Comparison of ENCODE assay signal across 18 cellular contexts in genomic region chr12:74105434-74105833, GRCh38.
DNase-seq lines count a peak whose midpoint lies in the region; ATAC-seq and TF ChIP-seq lines count a peak whose summit lies in the region.
"Had no signal": no experiment of that assay in that cellular context is flagged by ENCODE, and none has a peak within 500 bp of the region (broad histone marks: within the 10 kb centered on the region; RNA-seq: fewer than 3 reads in every experiment).

No MANE protein-coding gene starts in this region.

- CTCF ChIA-PET in HEK293 (lab: Yijun Ruan, JAX), result no interaction called here

- H3K27ac ChIP-seq in HEK293 (ENCODE audit: extremely low read depth, low read depth, low read length) (no peak overlapping the region), SJCRH30 (no peak overlapping the region)
- H3K27ac ChIP-seq: SK-N-MC had no signal

- H3K9me3 ChIP-seq in HEK293 (ENCODE audit: control insufficient read depth, insufficient read depth, low read depth, low read length) (no peaks in the 10 kb centered on the region), SJCRH30 (replicated peaks) (no peaks in the 10 kb centered on the region)

- POLR2A ChIA-PET in HEK293 (lab: Yijun Ruan, JAX), result no interaction called here

- H3K36me3 ChIP-seq in HEK293 (ENCODE audit: control insufficient read depth in 2 of 2, insufficient read depth in 1 of 2, low read length in 2 of 2) (no peaks in the 10 kb centered on the region), SJCRH30 (no peaks in the 10 kb centered on the region)

- H3K4me3 ChIP-seq in HEK293 (ENCODE audit: low read depth, low read length), result no peak overlapping the region
- H3K4me3 ChIP-seq in SJCRH30, result no peak overlapping the region
- H3K4me3 ChIP-seq: SK-N-MC had no signal

- H3K4me1 ChIP-seq in HEK293 (ENCODE audit: control insufficient read depth, insufficient read depth, low read length), result no peaks in the 10 kb centered on the region
- H3K4me1 ChIP-seq in SJCRH30, result no peaks in the 10 kb centered on the region

- no peak for ATAC-seq in esophagus mucosa
- no peak for ATAC-seq in activated CD4-positive, CD25-positive, alpha-beta regulatory T cell treated with anti-CD3 and anti-CD28 coated beads, Interleukin-2, amount 50 U/mL, for 24 hours

- DNase-seq in DMS53 (lab: John Stamatoyannopoulos, UW), result peak; percentile 40
- DNase-seq in astrocyte of the hippocampus (ENCODE audit: low read depth, low spot score), result peak; percentile 8
- peak; percentile 36 for DNase-seq in iris pigment epithelial cell (ENCODE audit: low read depth)
- DNase-seq in SJCRH30, result no peak
- DNase-seq: Calu3; CD4-positive, CD25-positive, alpha-beta regulatory T cell; DND-41; Karpas-422; NCI-H1436; NCI-H2029 treated with DMSO at 0.1 percent for 48 hours; NCI-H226; NCI-H526 treated with DMSO at 0.1 percent for 48 hours; NK-92 treated with Interleukin-12 subunit alpha and Interleukin-12 subunit beta, amount 100 ng/mL, for 24 hours; OCI-M1 had no signal

- no peak for TF ChIP-seq CTCF in HEK293 (tag by site-specific recombination; IDR thresholded peaks at IDR 0.05)

- no peaks in the 10 kb centered on the region for H3K27me3 ChIP-seq in SJCRH30

TF ChIP-seq in HEK293, 187 proteins besides CTCF, POLR2A, EP300 and RAD21:
- TF ChIP-seq ZNF623 (tag by site-specific recombination; IDR thresholded peaks at IDR 0.05) (no peak), SCRT2 (tag by site-specific recombination; IDR thresholded peaks at IDR 0.05) (peak; percentile 40; the same call in 1 of the 2 replicates)

Comparison
In these comparisons a context has a peak if more than half of its experiments do, and no peak if none do; other contexts are left out.
1. DNase-seq: peak in DMS53 (single experiment), astrocyte of the hippocampus (single experiment) and iris pigment epithelial cell (single experiment); none in SJCRH30 (0 of 2).